ENCODE assay signal across 18 cellular contexts in the genomic region with DNA sequence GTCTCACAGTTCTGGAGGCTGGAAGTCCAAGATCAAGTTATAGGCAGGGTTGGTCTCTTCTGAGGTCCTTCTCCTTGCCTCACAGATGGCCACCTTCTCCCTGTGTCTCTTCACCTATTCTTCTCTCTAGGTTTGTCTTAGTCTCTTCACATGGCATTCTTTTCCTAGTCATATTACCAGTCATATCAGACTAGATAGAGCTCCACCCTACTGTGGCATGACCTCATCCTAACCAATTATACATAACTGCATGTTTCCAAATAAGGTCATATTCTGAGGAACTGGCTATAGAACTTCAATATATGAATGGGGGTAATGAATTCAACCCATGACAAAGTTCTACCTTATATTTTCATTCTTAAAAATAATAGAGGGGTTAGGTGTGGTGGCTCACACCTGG.
"Had no signal": no experiment of that assay in that cellular context is flagged by ENCODE, and none has a peak within 500 bp of the region (broad histone marks: within the 10 kb centered on the region; RNA-seq: fewer than 3 reads in every experiment).

No MANE protein-coding gene starts in this region.

- H3K36me3 Mint-ChIP-seq: activated CD4-positive, alpha-beta memory T cell treated with anti-CD3 and anti-CD28 coated beads for 36 hours; activated naive CD8-positive, alpha-beta T cell treated with anti-CD3 and anti-CD28 coated beads, Interleukin-2, amount 10 ng/mL, durations not matched to agents 7 days and 5 days had no signal

- H3K27me3 Mint-ChIP-seq: activated CD4-positive, alpha-beta memory T cell treated with anti-CD3 and anti-CD28 coated beads for 36 hours had no signal

- H3K4me3 ChIP-seq: cardiac muscle cell, tibial artery, uterus had no signal

- H3K27ac Mint-ChIP-seq: activated CD4-positive, alpha-beta memory T cell treated with anti-CD3 and anti-CD28 coated beads for 36 hours; activated naive CD8-positive, alpha-beta T cell treated with anti-CD3 and anti-CD28 coated beads, Interleukin-2, amount 10 ng/mL, durations not matched to agents 7 days and 5 days; effector memory CD8-positive, alpha-beta T cell; nephron progenitor cell; T-helper 2 cell treated with Interferon-gamma antibody and Interleukin-4, amounts not matched to agents 5 μg/mL and 100 μg/mL, for 36 hours had no signal

- DNase-seq: activated CD4-positive, alpha-beta memory T cell treated with anti-CD3 and anti-CD28 coated beads for 36 hours; activated naive CD4-positive, alpha-beta T cell; activated naive CD8-positive, alpha-beta T cell treated with anti-CD3 and anti-CD28 coated beads, Interleukin-2, amount 10 ng/mL, durations not matched to agents 7 days and 5 days; activated T-cell treated with anti-CD3 and anti-CD28 coated beads for 4 hours; amygdala; dermis blood vessel endothelial cell; effector memory CD8-positive, alpha-beta T cell; foreskin keratinocyte; hippocampal formation; midbrain; nephron progenitor cell; stimulated activated naive CD8-positive, alpha-beta T cell treated with anti-CD3 and anti-CD28 coated beads, Interleukin-15, Interleukin-2, amounts not matched to agents 100 U/mL and 50 U/mL, for 24 hours; substantia nigra; tibial artery; uterus had no signal

- H3K9me3 ChIP-seq: tibial artery, uterus had no signal

- H3K4me1 ChIP-seq: foreskin keratinocyte, tibial artery, uterus had no signal

- H3K36me3 ChIP-seq: cardiac muscle cell, tibial artery, uterus had no signal

- H3K9me3 Mint-ChIP-seq: activated CD4-positive, alpha-beta memory T cell treated with anti-CD3 and anti-CD28 coated beads for 36 hours; activated naive CD8-positive, alpha-beta T cell treated with anti-CD3 and anti-CD28 coated beads, Interleukin-2, amount 10 ng/mL, durations not matched to agents 7 days and 5 days; effector memory CD8-positive, alpha-beta T cell; nephron progenitor cell; T-helper 2 cell treated with Interferon-gamma antibody and Interleukin-4, amounts not matched to agents 5 μg/mL and 100 μg/mL, for 36 hours had no signal

- ATAC-seq: effector memory CD8-positive, alpha-beta T cell; foreskin keratinocyte; left lobe of liver; stimulated activated naive CD8-positive, alpha-beta T cell treated with anti-CD3 and anti-CD28 coated beads, Interleukin-15, Interleukin-2, amounts not matched to agents 100 U/mL and 50 U/mL, for 24 hours had no signal

- H3K4me3 Mint-ChIP-seq: activated CD4-positive, alpha-beta memory T cell treated with anti-CD3 and anti-CD28 coated beads for 36 hours; activated naive CD8-positive, alpha-beta T cell treated with anti-CD3 and anti-CD28 coated beads, Interleukin-2, amount 10 ng/mL, durations not matched to agents 7 days and 5 days; effector memory CD8-positive, alpha-beta T cell; nephron progenitor cell; T-helper 2 cell treated with Interferon-gamma antibody and Interleukin-4, amounts not matched to agents 5 μg/mL and 100 μg/mL, for 36 hours had no signal

- H3K27ac ChIP-seq: cardiac muscle cell, foreskin keratinocyte, tibial artery, uterus had no signal

- H3K4me1 Mint-ChIP-seq: activated naive CD8-positive, alpha-beta T cell treated with anti-CD3 and anti-CD28 coated beads, Interleukin-2, amount 10 ng/mL, durations not matched to agents 7 days and 5 days had no signal

- H3K27me3 ChIP-seq: foreskin keratinocyte, tibial artery, uterus had no signal
